Comparison of ENCODE assay signal across 30 cellular contexts in genomic region chr2:230405824-230406223, GRCh38.
"Had no signal": no experiment of that assay in that cellular context is flagged by ENCODE, and none has a peak within 500 bp of the region (broad histone marks: within the 10 kb centered on the region; RNA-seq: fewer than 3 reads in every experiment).

No MANE protein-coding gene starts in this region.

- H3K27ac Mint-ChIP-seq: activated CD4-positive, alpha-beta memory T cell treated with anti-CD3 and anti-CD28 coated beads for 36 hours; activated CD4-positive, alpha-beta T cell treated with anti-CD3 and anti-CD28 coated beads for 36 hours; activated CD4-positive, alpha-beta T cell treated with anti-CD3 and anti-CD28 coated beads, Interleukin-2, amount 10 ng/mL, durations not matched to agents 24 days and 14 days; activated CD8-positive, alpha-beta memory T cell treated with anti-CD3 and anti-CD28 coated beads, Interleukin-2, amount 10 ng/mL, durations not matched to agents 7 days and 5 days; activated naive CD4-positive, alpha-beta T cell treated with anti-CD3 and anti-CD28 coated beads, Interleukin-2, amount 10 ng/mL, durations not matched to agents 7 days and 5 days; activated naive CD8-positive, alpha-beta T cell treated with anti-CD3 and anti-CD28 coated beads, Interleukin-2, amount 10 ng/mL, durations not matched to agents 7 days and 5 days; activated T-helper 1 cell treated with anti-CD3 and anti-CD28 coated beads, Interleukin-12 subunit alpha, Interleukin-12 subunit beta, Interleukin-2, Interleukin-4 antibody, amounts not matched to agents 30 ng/mL and 10 ng/mL and 1 ng/mL, durations not matched to agents 14 hours and 24 hours and 36 hours; activated T-helper 2 cell treated with anti-CD3 and anti-CD28 coated beads, Interferon-gamma antibody, Interleukin-2, Interleukin-4, amounts not matched to agents 10 μg/mL and 5 μg/mL and 100 μg/mL, durations not matched to agents 14 hours and 24 hours and 36 hours; endodermal cell; T-helper 17 cell; T-helper 2 cell treated with Interferon-gamma antibody and Interleukin-4, amounts not matched to agents 5 μg/mL and 100 μg/mL, for 36 hours had no signal

- H3K9me3 Mint-ChIP-seq: activated CD4-positive, alpha-beta T cell treated with anti-CD3 and anti-CD28 coated beads, Interleukin-2, amount 10 ng/mL, durations not matched to agents 24 days and 14 days; activated naive CD4-positive, alpha-beta T cell treated with anti-CD3 and anti-CD28 coated beads, Interleukin-2, amount 10 ng/mL, durations not matched to agents 7 days and 5 days; activated naive CD8-positive, alpha-beta T cell treated with anti-CD3 and anti-CD28 coated beads, Interleukin-2, amount 10 ng/mL, durations not matched to agents 7 days and 5 days; activated T-helper 1 cell treated with anti-CD3 and anti-CD28 coated beads, Interleukin-12 subunit alpha, Interleukin-12 subunit beta, Interleukin-2, Interleukin-4 antibody, amounts not matched to agents 30 ng/mL and 10 ng/mL and 1 ng/mL, durations not matched to agents 14 hours and 24 hours and 36 hours; activated T-helper 2 cell treated with anti-CD3 and anti-CD28 coated beads, Interferon-gamma antibody, Interleukin-2, Interleukin-4, amounts not matched to agents 10 μg/mL and 5 μg/mL and 100 μg/mL, durations not matched to agents 14 hours and 24 hours and 36 hours; endodermal cell; T-helper 2 cell treated with Interferon-gamma antibody and Interleukin-4, amounts not matched to agents 5 μg/mL and 100 μg/mL, for 36 hours had no signal

- ATAC-seq: activated CD4-positive, alpha-beta T cell treated with anti-CD3 and anti-CD28 coated beads for 36 hours; activated CD8-positive, alpha-beta memory T cell treated with anti-CD3 and anti-CD28 coated beads, Interleukin-2, amount 10 ng/mL, durations not matched to agents 7 days and 5 days; activated CD8-positive, alpha-beta T cell treated with anti-CD3 and anti-CD28 coated beads, Interleukin-2, amount 10 ng/mL, durations not matched to agents 7 days and 5 days; T-helper 17 cell had no signal

- H3K27me3 Mint-ChIP-seq: activated CD4-positive, alpha-beta memory T cell treated with anti-CD3 and anti-CD28 coated beads for 36 hours; activated CD4-positive, alpha-beta T cell treated with anti-CD3 and anti-CD28 coated beads for 36 hours; activated CD4-positive, alpha-beta T cell treated with anti-CD3 and anti-CD28 coated beads, Interleukin-2, amount 10 ng/mL, durations not matched to agents 24 days and 14 days; activated CD8-positive, alpha-beta memory T cell treated with anti-CD3 and anti-CD28 coated beads, Interleukin-2, amount 10 ng/mL, durations not matched to agents 7 days and 5 days; activated naive CD4-positive, alpha-beta T cell treated with anti-CD3 and anti-CD28 coated beads, Interleukin-2, amount 10 ng/mL, durations not matched to agents 7 days and 5 days; activated naive CD8-positive, alpha-beta T cell treated with anti-CD3 and anti-CD28 coated beads, Interleukin-2, amount 10 ng/mL, durations not matched to agents 7 days and 5 days; T-helper 17 cell had no signal

- H3K9me3 ChIP-seq: colonic mucosa had no signal

- H3K27ac ChIP-seq: brain microvascular endothelial cell, colonic mucosa, dorsolateral prefrontal cortex, WERI-Rb-1 had no signal

- H3K4me3 Mint-ChIP-seq: activated CD4-positive, alpha-beta memory T cell treated with anti-CD3 and anti-CD28 coated beads for 36 hours; activated CD4-positive, alpha-beta T cell treated with anti-CD3 and anti-CD28 coated beads for 36 hours; activated CD4-positive, alpha-beta T cell treated with anti-CD3 and anti-CD28 coated beads, Interleukin-2, amount 10 ng/mL, durations not matched to agents 24 days and 14 days; activated CD8-positive, alpha-beta memory T cell treated with anti-CD3 and anti-CD28 coated beads, Interleukin-2, amount 10 ng/mL, durations not matched to agents 7 days and 5 days; activated CD8-positive, alpha-beta T cell treated with anti-CD3 and anti-CD28 coated beads, Interleukin-2, amount 10 ng/mL, durations not matched to agents 7 days and 5 days; activated naive CD4-positive, alpha-beta T cell treated with anti-CD3 and anti-CD28 coated beads, Interleukin-2, amount 10 ng/mL, durations not matched to agents 7 days and 5 days; activated naive CD8-positive, alpha-beta T cell treated with anti-CD3 and anti-CD28 coated beads, Interleukin-2, amount 10 ng/mL, durations not matched to agents 7 days and 5 days; activated T-helper 1 cell treated with anti-CD3 and anti-CD28 coated beads, Interleukin-12 subunit alpha, Interleukin-12 subunit beta, Interleukin-2, Interleukin-4 antibody, amounts not matched to agents 30 ng/mL and 10 ng/mL and 1 ng/mL, durations not matched to agents 14 hours and 24 hours and 36 hours; endodermal cell; T-helper 17 cell; T-helper 2 cell treated with Interferon-gamma antibody and Interleukin-4, amounts not matched to agents 5 μg/mL and 100 μg/mL, for 36 hours had no signal

- DNase-seq: activated CD4-positive, alpha-beta memory T cell treated with anti-CD3 and anti-CD28 coated beads for 36 hours; activated CD4-positive, alpha-beta T cell treated with anti-CD3 and anti-CD28 coated beads for 36 hours; activated CD4-positive, alpha-beta T cell treated with anti-CD3 and anti-CD28 coated beads, Interleukin-2, amount 10 ng/mL, durations not matched to agents 24 days and 14 days; activated CD4-positive, CD25-positive, alpha-beta regulatory T cell; activated CD4-positive, CD25-positive, alpha-beta regulatory T cell treated with anti-CD3 and anti-CD28 coated beads, Interleukin-2, amount 50 U/mL, for 72 hours; activated CD8-positive, alpha-beta memory T cell treated with anti-CD3 and anti-CD28 coated beads, Interleukin-2, amount 10 ng/mL, durations not matched to agents 7 days and 5 days; activated CD8-positive, alpha-beta memory T cell treated with anti-CD3 and anti-CD28 coated beads, Interleukin-2, amount 50 U/mL, for 4 hours; activated CD8-positive, alpha-beta T cell treated with anti-CD3 and anti-CD28 coated beads, Interleukin-2, amount 10 ng/mL, durations not matched to agents 7 days and 5 days; activated effector memory CD4-positive, alpha-beta T cell treated with anti-CD3 and anti-CD28 coated beads, Interleukin-2, amount 50 U/mL, for 16 hours; activated naive CD4-positive, alpha-beta T cell; activated naive CD4-positive, alpha-beta T cell treated with anti-CD3 and anti-CD28 coated beads, Interleukin-2, amount 10 ng/mL, durations not matched to agents 7 days and 5 days; activated naive CD8-positive, alpha-beta T cell treated with anti-CD3 and anti-CD28 coated beads, Interleukin-2, amount 10 ng/mL, durations not matched to agents 7 days and 5 days; activated T-cell treated with anti-CD3 and anti-CD28 coated beads, Interleukin-2, amount 50 U/mL, for 1 hour; activated T-cell treated with anti-CD3 and anti-CD28 coated beads, Interleukin-2, amount 50 U/mL, for 48 hours; amniotic stem cell; anterior cingulate cortex; brain microvascular endothelial cell; colonic mucosa; dorsolateral prefrontal cortex; effector memory CD4-positive, alpha-beta T cell; endodermal cell; foreskin fibroblast; head of caudate nucleus; T-helper 1 cell; T-helper 17 cell; T1000; WERI-Rb-1 had no signal

- H3K27me3 ChIP-seq: brain microvascular endothelial cell, colonic mucosa, dorsolateral prefrontal cortex had no signal
